Comparison of ENCODE assay signal across 7 cellular contexts in genomic region chr21:40736145-40736544, GRCh38.
"Had no signal": no experiment of that assay in that cellular context is flagged by ENCODE, and none has a peak within 500 bp of the region (broad histone marks: within the 10 kb centered on the region; RNA-seq: fewer than 3 reads in every experiment).

No MANE protein-coding gene starts in this region.

- H3K4me3 ChIP-seq: K562 had no signal

- H3K9ac ChIP-seq: KMS-11 had no signal

- DNase-seq: IMR-90, KBM-7, KG1 had no signal

- H3K27ac ChIP-seq: HL-60, KMS-11 had no signal

- FAIRE-seq: HTR-8/SVneo, K562 had no signal

- H3K4me2 ChIP-seq: KMS-11 had no signal

- ATAC-seq: K562 had no signal
